1 cellular context compared by ENCODE assay signal in the genomic region with DNA sequence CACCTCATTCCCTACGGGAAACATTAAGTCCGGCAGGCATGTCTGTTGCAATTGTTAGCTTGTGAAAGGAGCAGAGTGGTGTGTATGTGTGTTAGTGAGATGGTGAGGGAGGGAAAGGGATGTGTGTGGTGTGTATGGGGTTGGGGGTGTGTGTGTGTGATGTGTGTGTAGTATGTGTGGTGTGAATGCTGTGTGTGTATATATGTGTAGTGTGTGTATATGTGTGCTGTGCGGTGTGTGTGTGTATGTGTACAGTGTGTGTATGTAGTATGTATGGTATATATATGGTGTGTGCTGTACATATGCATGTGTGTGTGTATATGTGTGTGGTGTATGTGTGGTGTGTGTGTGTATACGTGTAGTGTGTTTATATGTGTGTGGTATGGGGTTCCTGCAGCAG.
TF ChIP-seq lines count a peak whose summit lies in the region.

No MANE protein-coding gene starts in this region.

TF ChIP-seq in HepG2, 621 proteins besides CTCF, POLR2A, EP300 and RAD21:
- TF ChIP-seq NBN (conservative IDR thresholded peaks at IDR 0.05) (peak; percentile 62; the same call in 1 of the 2 replicates), ATF7 (IDR thresholded peaks at IDR 0.05) (0 out of 2 replicates have a peak, but pooled peaks have one; percentile 11), ATF7 (CRISPR knock-in tag; IDR thresholded peaks at IDR 0.05) (no peak), FOXK2 (IDR thresholded peaks at IDR 0.05) (peak; percentile 21; the same call in 1 of the 2 replicates), NCOA5 (CRISPR knock-in tag; IDR thresholded peaks at IDR 0.05) (no peak), POGZ (CRISPR knock-in tag; IDR thresholded peaks at IDR 0.05) (no peak), ZNF563 (CRISPR knock-in tag; IDR thresholded peaks at IDR 0.05) (no peak)
